Comparison of ENCODE assay signal across 9 cellular contexts in genomic region chr10:5071411-5072198, GRCh38. TPM values are rescaled to one million over a fixed set of nuclear protein-coding genes. Genes with fewer than 3 reads are reported as not detected.
DNase-seq lines count a peak whose midpoint lies in the region; ATAC-seq, FAIRE-seq and TF ChIP-seq lines count a peak whose summit lies in the region.
"Had no signal": no experiment of that assay in that cellular context is flagged by ENCODE, and none has a peak within 500 bp of the region (broad histone marks: within the 10 kb centered on the region; RNA-seq: fewer than 3 reads in every experiment).

No MANE protein-coding gene starts in this region.

- H3K27ac ChIP-seq in ACC112 (ENCODE audit: low read depth, low read length) (peak overlapping the region; percentile 86), layer of hippocampus (ENCODE audit: low read depth, low read length) (peak overlapping the region; percentile 57), suprapubic skin (peak overlapping the region; percentile 74)

- no peaks in the 10 kb centered on the region for H3K9me3 ChIP-seq in suprapubic skin

- TF ChIP-seq CTCF in bronchial epithelial cell (IDR thresholded peaks at IDR 0.05; ENCODE audit: insufficient read depth, low read length, severe bottlenecking) (no peak), suprapubic skin (IDR thresholded peaks at IDR 0.05) (no peak)

- ATAC-seq in HG03159 (IDR thresholded peaks at IDR 0.05; ENCODE audit: unreplicated experiment): no peak

- peaks cover 8% of the 10 kb centered on the region for H3K36me3 ChIP-seq in ACC112 (ENCODE audit: insufficient read depth, low read length)
- no peaks in the 10 kb centered on the region for H3K36me3 ChIP-seq in bronchial epithelial cell (ENCODE audit: control insufficient read depth, insufficient read depth, low read length)
- no peaks in the 10 kb centered on the region for H3K36me3 ChIP-seq in suprapubic skin

- 16% methylated on average over 8 of the region's 8 CpGs for WGBS in suprapubic skin

- no peak for TF ChIP-seq POLR2A in suprapubic skin (IDR thresholded peaks at IDR 0.05)

- no peak for TF ChIP-seq EP300 in suprapubic skin (IDR thresholded peaks at IDR 0.05)

- H3K4me3 ChIP-seq in ACC112 (ENCODE audit: low read depth, low read length) (peak overlapping the region; percentile 33), bronchial epithelial cell (ENCODE audit: low read depth, low read length) (no peak overlapping the region), suprapubic skin (no peak overlapping the region)

- DNase-seq in LHCN-M2 (ENCODE audit: low read depth) (peak; percentile 85), bronchial epithelial cell (ENCODE audit: low read depth) (peak; percentile 87), suprapubic skin (ENCODE audit: low spot score in 2 of 2) (peak; percentile 81 to 84), NCI-H1694 (lab: John Stamatoyannopoulos, UW) (no peak)
- DNase-seq in effector CD8-positive, alpha-beta T cell (lab: John Stamatoyannopoulos, UW): no peak

- FAIRE-seq in bronchial epithelial cell (lab: Jason Lieb, UNC): no peak

- H3K79me2 ChIP-seq in ACC112 (ENCODE audit: control insufficient read depth, insufficient read depth, low read length, unreplicated experiment): no peaks in the 10 kb centered on the region

- peak overlapping the region; percentile 80 for H2AFZ ChIP-seq in ACC112 (ENCODE audit: low read length, unreplicated experiment)

- H3K4me1 ChIP-seq in ACC112 (ENCODE audit: control insufficient read depth, insufficient read depth, low read length, unreplicated experiment) (peaks cover 22% of the 10 kb centered on the region), suprapubic skin (peaks cover 34% of the 10 kb centered on the region)

- no peaks in the 10 kb centered on the region for H3K27me3 ChIP-seq in ACC112 (ENCODE audit: insufficient read depth, low read length)
- H3K27me3 ChIP-seq in bronchial epithelial cell (ENCODE audit: control insufficient read depth, insufficient read depth, low read length): no peaks in the 10 kb centered on the region
- H3K27me3 ChIP-seq in layer of hippocampus (ENCODE audit: control insufficient read depth, insufficient read depth, low read length): no peaks in the 10 kb centered on the region
- no peaks in the 10 kb centered on the region for H3K27me3 ChIP-seq in suprapubic skin

RNA-seq across cellular contexts. Expression of gene AKR1C3, which starts 22.6 kb away (rescaled TPM):
- 25.7 and 33.5 TPM in 2 replicates for total RNA-seq in LHCN-M2 (2014; rRNA removed)
- 36.2 TPM for polyA plus RNA-seq in LHCN-M2 (2012)
- total RNA-seq in bronchial epithelial cell: 45.5 and 69.5 TPM in 2 replicates
- 10 to 100 TPM; 13.4 to 43.0 (median 15.5) TPM for total RNA-seq in suprapubic skin
- total RNA-seq: activated CD8-positive, alpha-beta memory T cell treated with anti-CD3 and anti-CD28 coated beads for 36 hours had no signal

Comparison
In these comparisons a context has a peak if more than half of its experiments do, and no peak if none do; other contexts are left out.
1. DNase-seq: peak in LHCN-M2 (single experiment), bronchial epithelial cell (single experiment) and suprapubic skin (2 of 2); none in NCI-H1694 (single experiment) and effector CD8-positive, alpha-beta T cell (single experiment).
2. Peak in every context shown above with its lines, with median percentiles within 50 percentile points of each other: H3K27ac ChIP-seq.